Comparison of ENCODE assay signal across 2 cellular contexts in the genomic region with DNA sequence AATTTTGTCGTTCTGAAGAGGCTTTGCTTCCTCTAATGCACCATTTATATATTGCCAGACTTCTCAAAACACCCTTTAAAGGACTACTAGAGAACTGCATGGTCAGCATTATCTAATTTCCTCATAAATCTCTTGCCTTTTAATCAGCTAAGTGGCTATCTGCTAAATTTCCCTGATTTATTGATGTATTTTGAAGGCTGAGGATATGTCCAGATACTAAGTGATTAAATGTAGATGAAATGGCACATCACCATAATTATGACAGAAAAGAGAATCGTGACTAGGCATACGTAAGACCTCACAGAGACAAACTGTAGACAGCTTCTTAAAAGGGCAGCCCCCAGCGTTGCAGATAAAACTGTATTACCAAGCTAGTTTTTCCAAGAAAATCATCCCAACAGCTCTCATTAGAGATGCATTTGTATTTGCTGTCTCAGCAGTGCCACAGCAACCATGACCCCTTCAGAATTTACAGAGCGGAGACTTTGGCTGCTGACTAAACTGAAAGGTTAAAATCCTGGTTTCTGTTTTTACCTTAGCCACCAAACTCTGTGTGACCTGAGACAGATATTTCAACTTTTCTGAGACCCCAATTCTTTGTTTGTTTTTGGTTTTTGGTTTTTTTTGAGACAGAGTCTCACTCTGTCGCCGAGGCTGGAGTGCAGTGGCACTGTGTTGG.
TF ChIP-seq lines count a peak whose summit lies in the region.

No MANE protein-coding gene starts in this region.

TF ChIP-seq in SK-N-SH, 30 proteins besides CTCF, POLR2A, EP300 and RAD21 (continued from another document):
- TF ChIP-seq, protein P1, sequence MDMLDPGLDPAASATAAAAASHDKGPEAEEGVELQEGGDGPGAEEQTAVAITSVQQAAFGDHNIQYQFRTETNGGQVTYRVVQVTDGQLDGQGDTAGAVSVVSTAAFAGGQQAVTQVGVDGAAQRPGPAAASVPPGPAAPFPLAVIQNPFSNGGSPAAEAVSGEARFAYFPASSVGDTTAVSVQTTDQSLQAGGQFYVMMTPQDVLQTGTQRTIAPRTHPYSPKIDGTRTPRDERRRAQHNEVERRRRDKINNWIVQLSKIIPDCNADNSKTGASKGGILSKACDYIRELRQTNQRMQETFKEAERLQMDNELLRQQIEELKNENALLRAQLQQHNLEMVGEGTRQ (IDR thresholded peaks at IDR 0.05; ENCODE audit: borderline replicate concordance, low read depth, low read length): no peak
- no peak for TF ChIP-seq POLR2AphosphoS5 (IDR thresholded peaks at IDR 0.05; ENCODE audit: low read depth, low read length)
- TF ChIP-seq IRF3 (IDR thresholded peaks at IDR 0.05; ENCODE audit: low read depth, low read length): no peak
- TF ChIP-seq PBX3 (IDR thresholded peaks at IDR 0.05): no peak
- TF ChIP-seq JUND (IDR thresholded peaks at IDR 0.05): no peak
- no peak for TF ChIP-seq RCOR1 (IDR thresholded peaks at IDR 0.05; ENCODE audit: low read length)
- TF ChIP-seq GATA2 (CRISPR knock-in tag; IDR thresholded peaks at IDR 0.05): no peak
- TF ChIP-seq ZBTB33 (IDR thresholded peaks at IDR 0.05; ENCODE audit: borderline replicate concordance, low read depth): no peak
- TF ChIP-seq TCF12 (IDR thresholded peaks at IDR 0.05): no peak
- no peak for TF ChIP-seq USF1 (IDR thresholded peaks at IDR 0.05; ENCODE audit: borderline replicate concordance, low read depth)
- no peak for TF ChIP-seq FOSL2 (IDR thresholded peaks at IDR 0.05; ENCODE audit: borderline replicate concordance, low read depth)
- TF ChIP-seq FOXJ3 (CRISPR knock-in tag; IDR thresholded peaks at IDR 0.05): no peak
- TF ChIP-seq YY1 (IDR thresholded peaks at IDR 0.05; ENCODE audit: low read depth): no peak
- TF ChIP-seq CHD2 (IDR thresholded peaks at IDR 0.05; ENCODE audit: low read length, partially characterized antibody): no peak
- TF ChIP-seq, protein P2, sequence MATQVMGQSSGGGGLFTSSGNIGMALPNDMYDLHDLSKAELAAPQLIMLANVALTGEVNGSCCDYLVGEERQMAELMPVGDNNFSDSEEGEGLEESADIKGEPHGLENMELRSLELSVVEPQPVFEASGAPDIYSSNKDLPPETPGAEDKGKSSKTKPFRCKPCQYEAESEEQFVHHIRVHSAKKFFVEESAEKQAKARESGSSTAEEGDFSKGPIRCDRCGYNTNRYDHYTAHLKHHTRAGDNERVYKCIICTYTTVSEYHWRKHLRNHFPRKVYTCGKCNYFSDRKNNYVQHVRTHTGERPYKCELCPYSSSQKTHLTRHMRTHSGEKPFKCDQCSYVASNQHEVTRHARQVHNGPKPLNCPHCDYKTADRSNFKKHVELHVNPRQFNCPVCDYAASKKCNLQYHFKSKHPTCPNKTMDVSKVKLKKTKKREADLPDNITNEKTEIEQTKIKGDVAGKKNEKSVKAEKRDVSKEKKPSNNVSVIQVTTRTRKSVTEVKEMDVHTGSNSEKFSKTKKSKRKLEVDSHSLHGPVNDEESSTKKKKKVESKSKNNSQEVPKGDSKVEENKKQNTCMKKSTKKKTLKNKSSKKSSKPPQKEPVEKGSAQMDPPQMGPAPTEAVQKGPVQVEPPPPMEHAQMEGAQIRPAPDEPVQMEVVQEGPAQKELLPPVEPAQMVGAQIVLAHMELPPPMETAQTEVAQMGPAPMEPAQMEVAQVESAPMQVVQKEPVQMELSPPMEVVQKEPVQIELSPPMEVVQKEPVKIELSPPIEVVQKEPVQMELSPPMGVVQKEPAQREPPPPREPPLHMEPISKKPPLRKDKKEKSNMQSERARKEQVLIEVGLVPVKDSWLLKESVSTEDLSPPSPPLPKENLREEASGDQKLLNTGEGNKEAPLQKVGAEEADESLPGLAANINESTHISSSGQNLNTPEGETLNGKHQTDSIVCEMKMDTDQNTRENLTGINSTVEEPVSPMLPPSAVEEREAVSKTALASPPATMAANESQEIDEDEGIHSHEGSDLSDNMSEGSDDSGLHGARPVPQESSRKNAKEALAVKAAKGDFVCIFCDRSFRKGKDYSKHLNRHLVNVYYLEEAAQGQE (IDR thresholded peaks at IDR 0.05; ENCODE audit: low read depth, low read length): no peak

TF ChIP-seq in K562, 482 proteins besides CTCF, POLR2A, EP300 and RAD21 (continued from another document):
- TF ChIP-seq ZBTB34 (CRISPR knock-in tag; IDR thresholded peaks at IDR 0.05) (no peak), MED1 (CRISPR knock-in tag; IDR thresholded peaks at IDR 0.05; ENCODE audit: borderline replicate concordance) (no peak), PBX2 (CRISPR knock-in tag; IDR thresholded peaks at IDR 0.05; ENCODE audit: low read depth) (no peak), PBX2 (tag; conservative IDR thresholded peaks at IDR 0.05; ENCODE audit: low read depth) (peak; percentile 43; the same call in 1 of the 2 replicates), MEIS2 (IDR thresholded peaks at IDR 0.05; ENCODE audit: partially characterized antibody) (peak; percentile 16), ILK (tag; IDR thresholded peaks at IDR 0.05; ENCODE audit: borderline replicate concordance, low read depth) (no peak), C11orf30 (IDR thresholded peaks at IDR 0.05; ENCODE audit: low read depth) (peak; percentile 91)
- TF ChIP-seq, protein P3, sequence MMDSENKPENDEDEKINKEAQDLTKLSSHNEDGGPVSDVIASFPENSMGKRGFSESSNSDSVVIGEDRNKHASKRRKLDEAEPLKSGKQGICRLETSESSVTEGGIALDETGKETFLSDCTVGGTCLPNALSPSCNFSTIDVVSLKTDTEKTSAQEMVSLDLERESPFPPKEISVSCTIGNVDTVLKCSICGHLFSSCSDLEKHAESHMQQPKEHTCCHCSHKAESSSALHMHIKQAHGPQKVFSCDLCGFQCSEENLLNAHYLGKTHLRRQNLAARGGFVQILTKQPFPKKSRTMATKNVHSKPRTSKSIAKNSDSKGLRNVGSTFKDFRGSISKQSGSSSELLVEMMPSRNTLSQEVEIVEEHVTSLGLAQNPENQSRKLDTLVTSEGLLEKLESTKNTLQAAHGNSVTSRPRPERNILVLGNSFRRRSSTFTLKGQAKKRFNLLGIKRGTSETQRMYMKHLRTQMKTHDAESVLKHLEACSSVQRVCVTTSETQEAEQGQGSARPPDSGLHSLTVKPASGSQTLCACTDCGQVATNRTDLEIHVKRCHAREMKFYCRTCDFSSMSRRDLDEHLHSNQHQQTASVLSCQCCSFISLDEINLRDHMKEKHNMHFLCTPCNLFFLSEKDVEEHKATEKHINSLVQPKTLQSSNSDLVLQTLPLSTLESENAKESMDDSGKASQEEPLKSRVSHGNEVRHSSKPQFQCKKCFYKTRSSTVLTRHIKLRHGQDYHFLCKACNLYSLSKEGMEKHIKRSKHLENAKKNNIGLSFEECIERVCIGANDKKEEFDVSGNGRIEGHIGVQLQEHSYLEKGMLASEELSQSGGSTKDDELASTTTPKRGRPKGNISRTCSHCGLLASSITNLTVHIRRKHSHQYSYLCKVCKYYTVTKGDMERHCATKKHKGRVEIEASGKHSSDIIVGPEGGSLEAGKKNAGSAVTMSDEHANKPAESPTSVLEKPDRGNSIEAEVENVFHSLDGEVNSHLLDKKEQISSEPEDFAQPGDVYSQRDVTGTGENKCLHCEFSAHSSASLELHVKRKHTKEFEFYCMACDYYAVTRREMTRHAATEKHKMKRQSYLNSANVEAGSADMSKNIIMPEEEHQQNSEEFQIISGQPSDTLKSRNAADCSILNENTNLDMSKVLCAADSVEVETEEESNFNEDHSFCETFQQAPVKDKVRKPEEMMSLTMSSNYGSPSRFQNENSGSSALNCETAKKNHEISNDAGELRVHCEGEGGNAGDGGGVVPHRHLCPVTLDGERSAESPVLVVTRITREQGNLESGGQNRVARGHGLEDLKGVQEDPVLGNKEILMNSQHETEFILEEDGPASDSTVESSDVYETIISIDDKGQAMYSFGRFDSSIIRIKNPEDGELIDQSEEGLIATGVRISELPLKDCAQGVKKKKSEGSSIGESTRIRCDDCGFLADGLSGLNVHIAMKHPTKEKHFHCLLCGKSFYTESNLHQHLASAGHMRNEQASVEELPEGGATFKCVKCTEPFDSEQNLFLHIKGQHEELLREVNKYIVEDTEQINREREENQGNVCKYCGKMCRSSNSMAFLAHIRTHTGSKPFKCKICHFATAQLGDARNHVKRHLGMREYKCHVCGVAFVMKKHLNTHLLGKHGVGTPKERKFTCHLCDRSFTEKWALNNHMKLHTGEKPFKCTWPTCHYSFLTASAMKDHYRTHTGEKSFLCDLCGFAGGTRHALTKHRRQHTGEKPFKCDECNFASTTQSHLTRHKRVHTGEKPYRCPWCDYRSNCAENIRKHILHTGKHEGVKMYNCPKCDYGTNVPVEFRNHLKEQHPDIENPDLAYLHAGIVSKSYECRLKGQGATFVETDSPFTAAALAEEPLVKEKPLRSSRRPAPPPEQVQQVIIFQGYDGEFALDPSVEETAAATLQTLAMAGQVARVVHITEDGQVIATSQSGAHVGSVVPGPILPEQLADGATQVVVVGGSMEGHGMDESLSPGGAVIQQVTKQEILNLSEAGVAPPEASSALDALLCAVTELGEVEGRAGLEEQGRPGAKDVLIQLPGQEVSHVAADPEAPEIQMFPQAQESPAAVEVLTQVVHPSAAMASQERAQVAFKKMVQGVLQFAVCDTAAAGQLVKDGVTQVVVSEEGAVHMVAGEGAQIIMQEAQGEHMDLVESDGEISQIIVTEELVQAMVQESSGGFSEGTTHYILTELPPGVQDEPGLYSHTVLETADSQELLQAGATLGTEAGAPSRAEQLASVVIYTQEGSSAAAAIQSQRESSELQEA (IDR thresholded peaks at IDR 0.05; ENCODE audit: low read depth): no peak
